In genomic region chr15:64774556-64775523, GRCh38 we compare ENCODE assay signal across 8 cellular contexts.
DNase-seq lines count a peak whose midpoint lies in the region; ATAC-seq lines count a peak whose summit lies in the region.

No MANE protein-coding gene starts in this region.

- no peaks in the 10 kb centered on the region for H3K9me3 Mint-ChIP-seq in stimulated activated memory B cell treated with anti-CD40 and anti-IgM and Interleukin-4, amounts not matched to agents 10 μg/mL and 1 μg/mL and 100 μg/mL, for 72 hours

- H3K4me3 ChIP-seq in iPS-18c (ENCODE audit: insufficient read depth, low read depth, low read length), result peak overlapping the region; percentile 72

- peak; percentile 38 for DNase-seq in stimulated activated CD4-positive, alpha-beta T cell treated with anti-CD3 and anti-CD28 coated beads, Interleukin-15, amount 100 ng/mL, for 24 hours
- no peak for DNase-seq in stimulated activated CD4-positive, alpha-beta T cell treated with anti-CD3 and anti-CD28 coated beads, Interleukin-4, amount 100 ng/mL, for 24 hours
- peak; percentile 24 for DNase-seq in activated naive CD4-positive, alpha-beta T cell treated with anti-CD3 and anti-CD28 coated beads, Interleukin-2, amount 50 U/mL, for 16 hours
- DNase-seq in medulla oblongata (ENCODE audit: extremely low spot score) (no peak), NCI-H524 treated with DMSO at 0.1 percent for 48 hours (lab: John Stamatoyannopoulos, UW) (no peak)

- H3K9me3 ChIP-seq in iPS-18c (ENCODE audit: control insufficient read depth, insufficient read depth, low read length), result no peaks in the 10 kb centered on the region

- ATAC-seq in stimulated activated memory B cell treated with anti-CD40 and anti-IgM and Interleukin-4, amounts not matched to agents 10 μg/mL and 1 μg/mL and 100 μg/mL, for 72 hours, result peak; percentile 50
- no peak for ATAC-seq in GM19455 (IDR thresholded peaks at IDR 0.05; ENCODE audit: unreplicated experiment)

- H3K4me3 Mint-ChIP-seq in stimulated activated memory B cell treated with anti-CD40 and anti-IgM and Interleukin-4, amounts not matched to agents 10 μg/mL and 1 μg/mL and 100 μg/mL, for 72 hours, result peak overlapping the region; percentile 52

- peaks cover 39% of the 10 kb centered on the region for H3K27me3 Mint-ChIP-seq in stimulated activated memory B cell treated with anti-CD40 and anti-IgM and Interleukin-4, amounts not matched to agents 10 μg/mL and 1 μg/mL and 100 μg/mL, for 72 hours

- H3K36me3 Mint-ChIP-seq in stimulated activated memory B cell treated with anti-CD40 and anti-IgM and Interleukin-4, amounts not matched to agents 10 μg/mL and 1 μg/mL and 100 μg/mL, for 72 hours, result no peaks in the 10 kb centered on the region

- peaks cover 6% of the 10 kb centered on the region for H3K4me1 Mint-ChIP-seq in stimulated activated memory B cell treated with anti-CD40 and anti-IgM and Interleukin-4, amounts not matched to agents 10 μg/mL and 1 μg/mL and 100 μg/mL, for 72 hours

- H3K27ac Mint-ChIP-seq in stimulated activated memory B cell treated with anti-CD40 and anti-IgM and Interleukin-4, amounts not matched to agents 10 μg/mL and 1 μg/mL and 100 μg/mL, for 72 hours, result no peak overlapping the region

Comparison
In these comparisons a context has a peak if more than half of its experiments do, and no peak if none do; other contexts are left out.
1. DNase-seq: peak in stimulated activated CD4-positive, alpha-beta T cell treated with anti-CD3 and anti-CD28 coated beads, Interleukin-15, amount 100 ng/mL, for 24 hours (single experiment) and activated naive CD4-positive, alpha-beta T cell treated with anti-CD3 and anti-CD28 coated beads, Interleukin-2, amount 50 U/mL, for 16 hours (single experiment); none in stimulated activated CD4-positive, alpha-beta T cell treated with anti-CD3 and anti-CD28 coated beads, Interleukin-4, amount 100 ng/mL, for 24 hours (single experiment), medulla oblongata (single experiment) and NCI-H524 treated with DMSO at 0.1 percent for 48 hours (single experiment).